In genomic region chr22:25363474-25363873, GRCh38 we compare ENCODE assay signal across 17 cellular contexts.
"Had no signal": no experiment of that assay in that cellular context is flagged by ENCODE, and none has a peak within 500 bp of the region (broad histone marks: within the 10 kb centered on the region; RNA-seq: fewer than 3 reads in every experiment).

No MANE protein-coding gene starts in this region.

- H3K4me3 ChIP-seq: breast epithelium, esophagus squamous epithelium, lung, tibial nerve had no signal

- H3K9me3 ChIP-seq: breast epithelium, esophagus squamous epithelium, tibial nerve had no signal

- H3K36me3 ChIP-seq: breast epithelium had no signal

- H3K4me1 ChIP-seq: breast epithelium had no signal

- H3K9me3 Mint-ChIP-seq: activated T-cell treated with anti-CD3 and anti-CD28 coated beads, Interleukin-2, amount 50 U/mL, for 4 hours; nephron had no signal

- H3K27ac ChIP-seq: esophagus squamous epithelium, tibial nerve, VCaP had no signal

- H3K4me3 Mint-ChIP-seq: activated T-cell treated with anti-CD3 and anti-CD28 coated beads, Interleukin-2, amount 50 U/mL, for 4 hours; nephron had no signal

- DNase-seq: activated CD4-positive, alpha-beta T cell treated with anti-CD3 and anti-CD28 coated beads, Interleukin-2, amount 50 U/mL, for 1 hour; activated CD4-positive, CD25-positive, alpha-beta regulatory T cell treated with anti-CD3 and anti-CD28 coated beads, Interleukin-2, amount 50 U/mL, for 72 hours; activated CD8-positive, alpha-beta memory T cell treated with anti-CD3 and anti-CD28 coated beads, Interleukin-2, amount 50 U/mL, for 4 hours; activated T-cell treated with anti-CD3 and anti-CD28 coated beads, Interleukin-2, amount 50 U/mL, for 4 hours; cerebellar nuclear complex; effector memory CD4-positive, alpha-beta T cell; esophagus squamous epithelium; nucleus accumbens; stimulated activated CD4-positive, alpha-beta T cell treated with anti-CD3 and anti-CD28 coated beads, Interleukin-2, amount 100 ng/mL, for 24 hours; stimulated activated naive CD8-positive, alpha-beta T cell treated with anti-CD3 and anti-CD28 coated beads, Interleukin-15, Interleukin-2, amounts not matched to agents 100 U/mL and 50 U/mL, for 24 hours; substantia nigra had no signal

- ATAC-seq: activated T-cell treated with anti-CD3 and anti-CD28 coated beads, Interleukin-2, amount 50 U/mL, for 4 hours; stimulated activated naive CD8-positive, alpha-beta T cell treated with anti-CD3 and anti-CD28 coated beads, Interleukin-15, Interleukin-2, amounts not matched to agents 100 U/mL and 50 U/mL, for 24 hours had no signal

- FAIRE-seq: astrocyte had no signal

- H3K27me3 ChIP-seq: breast epithelium, esophagus squamous epithelium, tibial nerve had no signal
